10 cellular contexts compared by ENCODE assay signal in the genomic region with DNA sequence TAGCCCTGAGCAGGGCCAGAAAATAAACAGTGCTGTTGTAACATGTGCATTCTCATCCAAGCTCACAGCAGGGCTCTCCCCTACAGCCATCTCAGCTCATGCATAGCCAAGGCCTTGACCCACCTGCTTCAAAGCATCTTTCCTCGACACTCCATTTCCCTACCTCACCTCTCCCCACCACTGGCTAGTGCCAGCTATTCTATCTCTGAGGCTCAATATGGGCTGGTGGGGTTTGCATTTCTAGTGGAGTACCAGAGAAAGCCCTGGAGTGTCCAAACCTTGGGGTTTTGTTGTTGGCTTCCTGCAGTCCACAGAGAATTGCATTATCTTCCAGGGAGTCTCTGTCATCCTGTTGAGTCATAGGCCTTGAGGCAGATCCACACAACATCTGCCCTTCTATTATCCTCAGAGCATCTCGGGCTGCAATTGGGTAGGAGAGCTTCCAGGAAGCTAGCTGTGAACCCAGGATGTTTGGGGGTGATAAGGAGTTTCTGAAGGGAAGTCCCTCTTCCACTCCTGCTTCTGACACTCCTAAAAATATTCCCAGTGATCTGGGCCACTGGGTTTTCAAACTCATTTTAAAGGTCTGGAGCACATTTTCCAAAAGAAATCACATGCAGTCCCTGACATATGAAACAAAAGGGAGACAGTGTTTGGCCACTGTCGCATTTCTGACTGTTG. TPM values are rescaled to one million over a fixed set of nuclear protein-coding genes. Genes with fewer than 3 reads are reported as not detected.
A peak's percentile ranks its signal among the peaks of the same experiment; 100 is the strongest.
DNase-seq lines count a peak whose midpoint lies in the region; ATAC-seq and TF ChIP-seq lines count a peak whose summit lies in the region.
"Had no signal": no experiment of that assay in that cellular context is flagged by ENCODE, and none has a peak within 500 bp of the region (broad histone marks: within the 10 kb centered on the region; RNA-seq: fewer than 3 reads in every experiment).

No MANE protein-coding gene starts in this region.

- DNase-seq in Right ventricle myocardium inferior (ENCODE audit: missing footprints) = no peak
- no peak for DNase-seq in cardiac septum (ENCODE audit: low spot score)
- DNase-seq in islet precursor cell = peak; percentile 87
- no peak for DNase-seq in vagina (ENCODE audit: extremely low spot score in 2 of 2)
- no peak for DNase-seq in CD8-positive, alpha-beta T cell
- DNase-seq: CD4-positive, alpha-beta memory T cell; NCI-H187 had no signal

- CTCF ChIA-PET in CD8-positive, alpha-beta T cell (lab: Charles Lee) = no interaction called here

- intact Hi-C loops in Right ventricle myocardium inferior (cut with DNase I) (no loop called here), cardiac septum (cut with DNase I) (loop anchor here (5.0 kb wide), 1 partner anchor 80 kb away; no protein-coding TSS in a partner anchor), vagina (cut with DNase I) (no loop called here)
- intact Hi-C loops in CD8-positive, alpha-beta T cell (cut with DNase I, micrococcal nuclease) = no loop called here

- H3K27ac ChIP-seq in angular gyrus (ENCODE audit: low read depth, low read length) (peak overlapping the region; percentile 22), vagina (peak overlapping the region; percentile 28)
- no peak overlapping the region for H3K27ac ChIP-seq in CD8-positive, alpha-beta T cell (ENCODE audit: low read depth, low read length)

- H3K4me1 ChIP-seq in vagina = peaks cover 6% of the 10 kb centered on the region
- no peaks in the 10 kb centered on the region for H3K4me1 ChIP-seq in CD8-positive, alpha-beta T cell (ENCODE audit: insufficient read depth, low read length)

- TF ChIP-seq CTCF in vagina (IDR thresholded peaks at IDR 0.05) = no peak
- TF ChIP-seq CTCF in CD8-positive, alpha-beta T cell (IDR thresholded peaks at IDR 0.05) = no peak

- H3K4me3 Mint-ChIP-seq in CD8-positive, alpha-beta T cell = no peak overlapping the region
- H3K4me3 Mint-ChIP-seq: CD4-positive, alpha-beta memory T cell had no signal

- H3K36me3 Mint-ChIP-seq in CD8-positive, alpha-beta T cell = no peaks in the 10 kb centered on the region
- H3K36me3 Mint-ChIP-seq: CD4-positive, alpha-beta memory T cell had no signal

- no peak for TF ChIP-seq POLR2A in vagina (IDR thresholded peaks at IDR 0.05)

- H3K9me3 Mint-ChIP-seq in CD8-positive, alpha-beta T cell = no peaks in the 10 kb centered on the region
- H3K9me3 Mint-ChIP-seq: CD4-positive, alpha-beta memory T cell had no signal

- no peaks in the 10 kb centered on the region for H3K27me3 ChIP-seq in vagina
- H3K27me3 ChIP-seq in CD8-positive, alpha-beta T cell (ENCODE audit: insufficient read depth, low read length) = no peaks in the 10 kb centered on the region

- H3K27ac Mint-ChIP-seq in CD8-positive, alpha-beta T cell = no peak overlapping the region

- no peaks in the 10 kb centered on the region for H3K4me1 Mint-ChIP-seq in CD8-positive, alpha-beta T cell (ENCODE audit: low read depth)
- H3K4me1 Mint-ChIP-seq: CD4-positive, alpha-beta memory T cell had no signal

- POLR2A ChIA-PET in CD8-positive, alpha-beta T cell (lab: Charles Lee) = no interaction called here

- H3K27me3 Mint-ChIP-seq in CD8-positive, alpha-beta T cell (ENCODE audit: low read depth) = peaks cover 2% of the 10 kb centered on the region

- no peaks in the 10 kb centered on the region for H3K9me3 ChIP-seq in vagina
- no peaks in the 10 kb centered on the region for H3K9me3 ChIP-seq in CD8-positive, alpha-beta T cell (ENCODE audit: low read length)

- ATAC-seq in Right ventricle myocardium inferior (peak; percentile 90), GM19463 (IDR thresholded peaks at IDR 0.05; ENCODE audit: unreplicated experiment) (no peak), GM18870 (IDR thresholded peaks at IDR 0.05; ENCODE audit: unreplicated experiment) (no peak)
- ATAC-seq in CD8-positive, alpha-beta T cell = no peak

- no peak overlapping the region for H3K4me3 ChIP-seq in vagina
- no peak overlapping the region for H3K4me3 ChIP-seq in CD8-positive, alpha-beta T cell (ENCODE audit: low read depth, low read length)

- H3K36me3 ChIP-seq in vagina = no peaks in the 10 kb centered on the region
- no peaks in the 10 kb centered on the region for H3K36me3 ChIP-seq in CD8-positive, alpha-beta T cell (ENCODE audit: insufficient read depth, low read length)

RNA-seq across cellular contexts. Expression of a gene that starts 36.1 kb away (rescaled TPM):
- total RNA-seq in Right ventricle myocardium inferior (53.5 TPM), cardiac septum (60.1 TPM), vagina (45.7 TPM)
- under 1 TPM; 0.19 to 0.39 TPM for total RNA-seq in CD8-positive, alpha-beta T cell

Comparison
In these comparisons a context has a peak if more than half of its experiments do, and no peak if none do; other contexts are left out.
1. RNA of a gene that starts 36.1 kb away (total RNA-seq): 60.1 TPM in cardiac septum (single experiment), 53.5 TPM in Right ventricle myocardium inferior (single experiment) and 45.7 TPM in vagina (single experiment); 0.19 to 0.39 TPM in CD8-positive, alpha-beta T cell; every median in the first group is over 10 times any median in the second.